In genomic region chr7:100719523-100720319, GRCh38 we compare ENCODE assay signal across 11 cellular contexts. TPM values are rescaled to one million over a fixed set of nuclear protein-coding genes. Genes with fewer than 3 reads are reported as not detected.
DNase-seq lines count a peak whose midpoint lies in the region; ATAC-seq and TF ChIP-seq lines count a peak whose summit lies in the region.
"Had no signal": no experiment of that assay in that cellular context is flagged by ENCODE, and none has a peak within 500 bp of the region (broad histone marks: within the 10 kb centered on the region; RNA-seq: fewer than 3 reads in every experiment).

No MANE protein-coding gene starts in this region.

- no peak overlapping the region for H3K27ac ChIP-seq in smooth muscle cell (ENCODE audit: low read depth)
- no peak overlapping the region for H3K27ac ChIP-seq in heart right ventricle

- ATAC-seq in SK-N-SH treated with all-trans-retinoic acid at 6 μM for 48 hours (peak; percentile 75), heart right ventricle (no peak), HG03196 (IDR thresholded peaks at IDR 0.05; ENCODE audit: unreplicated experiment) (no peak)

- H2AFZ ChIP-seq in smooth muscle cell (ENCODE audit: low read depth): no peak overlapping the region

- DNase-seq in DMS 273 (lab: John Stamatoyannopoulos, UW; ENCODE audit: unreplicated experiment): peak; percentile 52
- DNase-seq in DMS 273 treated with DMSO at 0.1 percent for 48 hours (lab: John Stamatoyannopoulos, UW): no peak
- DNase-seq in glutamatergic neuron: no peak
- DNase-seq in smooth muscle cell (lab: John Stamatoyannopoulos, UW; ENCODE audit: unreplicated experiment): no peak
- DNase-seq in heart right ventricle: no peak
- no peak for DNase-seq in GF-D8 (lab: John Stamatoyannopoulos, UW)
- DNase-seq: 8988T; activated effector memory CD4-positive, alpha-beta T cell treated with anti-CD3 and anti-CD28 coated beads, Interleukin-2, amount 50 U/mL, for 16 hours; NCI-H748 treated with DMSO at 0.1 percent for 48 hours had no signal

- H3K36me3 ChIP-seq in smooth muscle cell (ENCODE audit: low read depth) (no peaks in the 10 kb centered on the region), heart right ventricle (no peaks in the 10 kb centered on the region)

- H3K4me1 ChIP-seq in smooth muscle cell (ENCODE audit: low read depth): peaks cover 8% of the 10 kb centered on the region
- H3K4me1 ChIP-seq in heart right ventricle: peaks cover 0 to 12% (median 0%) of the 10 kb centered on the region in 9 donors

- no peaks in the 10 kb centered on the region for H3K79me2 ChIP-seq in smooth muscle cell (ENCODE audit: low read depth)

- peaks cover 11% of the 10 kb centered on the region for H3K36me3 Mint-ChIP-seq in glutamatergic neuron (ENCODE audit: unreplicated experiment)

- H3K4me2 ChIP-seq in smooth muscle cell: peak overlapping the region; percentile 81

- H3K27ac Mint-ChIP-seq in glutamatergic neuron (ENCODE audit: unreplicated experiment): no peak overlapping the region

- H4K20me1 ChIP-seq in smooth muscle cell (ENCODE audit: low read depth): no peaks in the 10 kb centered on the region

- H3K9me3 ChIP-seq in smooth muscle cell (replicated peaks; ENCODE audit: low read depth) (no peaks in the 10 kb centered on the region), heart right ventricle (no peaks in the 10 kb centered on the region)

- peaks cover 49% of the 10 kb centered on the region for H3K27me3 ChIP-seq in smooth muscle cell (ENCODE audit: low read depth)
- H3K27me3 ChIP-seq in heart right ventricle: peaks cover 4 to 61% (median 53%) of the 10 kb centered on the region in 7 donors

- peaks cover 5% of the 10 kb centered on the region for H3K9me3 Mint-ChIP-seq in glutamatergic neuron (ENCODE audit: unreplicated experiment)

- no peak for TF ChIP-seq CTCF in glutamatergic neuron (IDR thresholded peaks at IDR 0.05; ENCODE audit: partially characterized antibody, unreplicated experiment)
- no peak for TF ChIP-seq CTCF in smooth muscle cell (IDR thresholded peaks at IDR 0.05; ENCODE audit: borderline replicate concordance, insufficient read depth, poor library complexity, severe bottlenecking)
- no peak for TF ChIP-seq CTCF in heart right ventricle (IDR thresholded peaks at IDR 0.05)

- intact Hi-C loops in heart right ventricle (cut with DNase I): loop anchor here in 3 of 10 donors (10.0 kb wide), 2 partner anchors 135 to 255 kb away; partner anchors contain the start of genes SLC12A9 (in 2 of the 3) and SPACDR (in 2 of the 3)

- peaks cover 5% of the 10 kb centered on the region for H3K4me1 Mint-ChIP-seq in glutamatergic neuron (ENCODE audit: low read depth, unreplicated experiment)

- H3K4me3 ChIP-seq in smooth muscle cell (no peak overlapping the region), heart right ventricle (no peak overlapping the region)

- H3K9ac ChIP-seq in smooth muscle cell (ENCODE audit: low read depth): no peak overlapping the region

- no peaks in the 10 kb centered on the region for H3F3A ChIP-seq in smooth muscle cell (ENCODE audit: low read depth)

- peak overlapping the region; percentile 55 for H3K4me3 Mint-ChIP-seq in glutamatergic neuron (ENCODE audit: unreplicated experiment)

- 74% methylated on average over 8 of the region's 8 CpGs for WGBS in smooth muscle cell (ENCODE audit: low lambda C conversion rate)
- 55 to 61% methylated on average over 8 of the region's 8 CpGs for WGBS in heart right ventricle, 2 donors

- H3K27me3 Mint-ChIP-seq in glutamatergic neuron (ENCODE audit: unreplicated experiment): peaks cover 15% of the 10 kb centered on the region

TF ChIP-seq in SK-N-SH treated with all-trans-retinoic acid at 6 μM for 48 hours, 23 proteins besides CTCF, POLR2A, EP300 and RAD21 (continues in another document):
- TF ChIP-seq ZFP3 (CRISPR knock-in tag; IDR thresholded peaks at IDR 0.05) (no peak), TOX (CRISPR knock-in tag; IDR thresholded peaks at IDR 0.05; ENCODE audit: borderline replicate concordance) (no peak), ZNF8 (CRISPR knock-in tag; IDR thresholded peaks at IDR 0.05) (no peak), CSDC2 (CRISPR knock-in tag; IDR thresholded peaks at IDR 0.05) (no peak), PPARA (CRISPR knock-in tag; IDR thresholded peaks at IDR 0.05; ENCODE audit: borderline replicate concordance) (no peak), PATZ1 (CRISPR knock-in tag; IDR thresholded peaks at IDR 0.05; ENCODE audit: borderline replicate concordance) (no peak), ZC3H10 (CRISPR knock-in tag; IDR thresholded peaks at IDR 0.05) (no peak), ESRRG (CRISPR knock-in tag; IDR thresholded peaks at IDR 0.05) (no peak), OSR1 (CRISPR knock-in tag; IDR thresholded peaks at IDR 0.05) (no peak), ARNTL (CRISPR knock-in tag; IDR thresholded peaks at IDR 0.05; ENCODE audit: borderline replicate concordance, low read depth) (no peak), GLIS3 (CRISPR knock-in tag; IDR thresholded peaks at IDR 0.05) (no peak), TSHZ2 (CRISPR knock-in tag; IDR thresholded peaks at IDR 0.05) (no peak), BACH2 (CRISPR knock-in tag; IDR thresholded peaks at IDR 0.05; ENCODE audit: borderline replicate concordance) (no peak)

RNA-seq across cellular contexts. Expression of gene EPO, which starts 0.5 kb away (rescaled TPM):
- total RNA-seq in glutamatergic neuron (ENCODE audit: unreplicated experiment) (not detected), smooth muscle cell (not detected in 2 replicates), heart right ventricle (under 1 TPM in 1 of 10 donors, not detected in 9; 0.23 TPM)
- polyA plus RNA-seq in smooth muscle cell (not detected in 2 replicates), heart right ventricle (not detected)

RNA-seq across cellular contexts. Expression of gene ZAN, which starts 13.7 kb away (rescaled TPM):
- total RNA-seq in glutamatergic neuron (ENCODE audit: unreplicated experiment): not detected
- not detected in 2 replicates for total RNA-seq in smooth muscle cell
- not detected in 2 replicates for polyA plus RNA-seq in smooth muscle cell
- total RNA-seq in heart right ventricle: not detected
- not detected for polyA plus RNA-seq in heart right ventricle

RNA-seq across cellular contexts. Expression of gene POP7, which starts 13.8 kb away (rescaled TPM):
- total RNA-seq in glutamatergic neuron (ENCODE audit: unreplicated experiment): 35.8 TPM
- 19.5 and 19.6 TPM in 2 replicates for total RNA-seq in smooth muscle cell
- polyA plus RNA-seq in smooth muscle cell: 58.7 and 62.3 TPM in 2 replicates
- 10 to 100 TPM; 23.2 to 34.9 (median 25.3) TPM for total RNA-seq in heart right ventricle
- polyA plus RNA-seq in heart right ventricle: 10 to 100 TPM; 35.5 to 71.5 TPM

RNA-seq across cellular contexts. Expression of gene GIGYF1, which starts 25.7 kb away (rescaled TPM):
- total RNA-seq in glutamatergic neuron (ENCODE audit: unreplicated experiment) (79.6 TPM), smooth muscle cell (10.7 and 13.1 TPM in 2 replicates), heart right ventricle (10 to 100 TPM; 20.5 to 33.9 (median 24.2) TPM)
- polyA plus RNA-seq in smooth muscle cell (8.5 and 11.8 TPM in 2 replicates), heart right ventricle (10 to 100 TPM in 1 of 2 donors, 1 to 10 TPM in 1; 9.4 to 47.3 TPM)

RNA-seq across cellular contexts. Expression of gene GNB2, which starts 46.2 kb away (rescaled TPM):
- 275 TPM for total RNA-seq in glutamatergic neuron (ENCODE audit: unreplicated experiment)
- total RNA-seq in smooth muscle cell: 90.7 and 91.7 TPM in 2 replicates
- polyA plus RNA-seq in smooth muscle cell: 219 and 238 TPM in 2 replicates
- total RNA-seq in heart right ventricle: 100 to 1,000 TPM in 7 of 10 donors, 10 to 100 TPM in 3; 91.6 to 150 (median 106) TPM
- polyA plus RNA-seq in heart right ventricle: 100 to 1,000 TPM in 1 of 2 donors, 10 to 100 TPM in 1; 32.8 to 227 TPM
